Comparison of ENCODE assay signal across 21 cellular contexts in the genomic region with DNA sequence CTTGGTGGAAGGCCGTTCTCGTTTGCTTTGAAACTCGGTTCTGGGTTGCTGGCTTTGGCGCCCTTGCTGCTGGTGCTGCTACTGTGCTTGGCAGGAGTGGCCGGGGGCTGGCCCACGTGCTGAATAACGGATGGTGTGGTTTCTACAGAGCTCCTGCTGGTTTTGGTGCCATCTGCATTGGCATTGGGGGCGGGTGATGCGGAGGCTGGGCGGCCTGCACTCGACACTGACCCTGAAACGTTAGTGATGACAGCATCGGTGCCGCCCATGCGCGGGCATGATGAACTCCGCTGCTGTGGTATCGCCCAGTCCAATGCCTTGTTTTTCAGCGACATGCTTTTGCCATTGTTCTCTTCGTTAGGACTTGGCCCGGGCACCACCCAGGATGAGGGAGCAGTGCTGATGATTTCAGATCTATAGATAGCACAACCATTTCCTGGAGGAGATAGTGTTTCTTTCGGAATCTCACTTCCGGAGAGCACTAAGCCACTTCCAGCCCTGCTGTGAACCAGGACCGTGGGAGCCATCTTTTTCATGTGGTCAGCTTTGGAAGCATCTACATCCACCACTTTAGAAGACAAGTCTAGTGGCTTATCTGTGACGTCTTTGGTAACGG. TPM values are rescaled to one million over a fixed set of nuclear protein-coding genes. Genes with fewer than 3 reads are reported as not detected.
DNase-seq lines count a peak whose midpoint lies in the region; ATAC-seq, FAIRE-seq and TF ChIP-seq lines count a peak whose summit lies in the region.
"Had no signal": no experiment of that assay in that cellular context is flagged by ENCODE, and none has a peak within 500 bp of the region (broad histone marks: within the 10 kb centered on the region; RNA-seq: fewer than 3 reads in every experiment).

No MANE protein-coding gene starts in this region.

- BruUV-seq in Calu3 (replicated peaks; lab: Mats Ljungman, UMichigan) = TSS peak; percentile 19

- H3K9me3 ChIP-seq in gastrocnemius medialis (no peaks in the 10 kb centered on the region), aorta (ENCODE audit: control insufficient read depth, low read length) (no peaks in the 10 kb centered on the region)

- CTCF ChIA-PET in Calu3 (lab: Charles Lee) = no interaction called here

- in situ Hi-C loops in gastrocnemius medialis (cut with MboI; ENCODE audit: low sequenced_read_pairs in 4 of 4) = no loop called here

- TF ChIP-seq POLR2A in gastrocnemius medialis (IDR thresholded peaks at IDR 0.05) = no peak

- H3K27me3 ChIP-seq in bronchial epithelial cell (ENCODE audit: control insufficient read depth, insufficient read depth, low read length) (no peaks in the 10 kb centered on the region), gastrocnemius medialis (no peaks in the 10 kb centered on the region), aorta (ENCODE audit: control insufficient read depth in 1 of 2, insufficient read depth in 2 of 2, low read length in 1 of 2) (no peaks in the 10 kb centered on the region)
- H3K27me3 ChIP-seq: BLaER1 had no signal

- no peak for TF ChIP-seq CTCF in Calu3 (IDR thresholded peaks at IDR 0.05; ENCODE audit: unreplicated experiment)
- TF ChIP-seq CTCF in bronchial epithelial cell (IDR thresholded peaks at IDR 0.05; ENCODE audit: insufficient read depth, low read length, severe bottlenecking) = no peak
- no peak for TF ChIP-seq CTCF in gastrocnemius medialis (IDR thresholded peaks at IDR 0.05 in 4 of 5, conservative IDR thresholded peaks at IDR 0.05 in 1 of 5)

- H3K36me3 Mint-ChIP-seq in Calu3 (ENCODE audit: insufficient read depth, unreplicated experiment) = peaks cover 10% of the 10 kb centered on the region

- no peaks in the 10 kb centered on the region for H3K4me1 Mint-ChIP-seq in Calu3 (ENCODE audit: low read depth, unreplicated experiment)
- H3K4me1 Mint-ChIP-seq: CD14-positive monocyte had no signal

- peak; percentile 58 for FAIRE-seq in bronchial epithelial cell (lab: Jason Lieb, UNC)
- FAIRE-seq: GM12892, GM18507, H1, HepG2 had no signal

- ATAC-seq in gastrocnemius medialis = peak; percentile 85 to 97
- no peak for ATAC-seq in aorta (ENCODE audit: low FRiP score)
- ATAC-seq in GM18909 (IDR thresholded peaks at IDR 0.05; ENCODE audit: poor library complexity, unreplicated experiment) = no peak
- ATAC-seq: HepG2 had no signal

- intact Hi-C loops in Calu3 (cut with micrococcal nuclease; ENCODE audit: unreplicated experiment) = no loop called here
- intact Hi-C loops in gastrocnemius medialis (cut with DNase I; ENCODE audit: low total_unique reads) = no loop called here
- intact Hi-C loops in aorta (cut with DNase I) = no loop called here

- H3K4me1 ChIP-seq in gastrocnemius medialis (peaks cover 0 to 5% of the 10 kb centered on the region in 2 donors), aorta (ENCODE audit: control insufficient read depth in 1 of 2, insufficient read depth in 2 of 2, low read length in 2 of 2) (no peaks in the 10 kb centered on the region)

- H3K36me3 ChIP-seq in bronchial epithelial cell (ENCODE audit: control insufficient read depth, insufficient read depth, low read length) (peaks cover 12% of the 10 kb centered on the region), gastrocnemius medialis (peaks cover 0 to 7% of the 10 kb centered on the region in 2 donors), aorta (ENCODE audit: control insufficient read depth in 1 of 2, insufficient read depth in 2 of 2, low read length in 1 of 2) (peaks cover 0 to 5% of the 10 kb centered on the region in 2 donors)

- H3K9me3 Mint-ChIP-seq in Calu3 (ENCODE audit: low read depth, unreplicated experiment) = no peaks in the 10 kb centered on the region
- H3K9me3 Mint-ChIP-seq: IgD-negative memory B cell had no signal

- H3K27me3 Mint-ChIP-seq in Calu3 (ENCODE audit: unreplicated experiment) = no peaks in the 10 kb centered on the region
- H3K27me3 Mint-ChIP-seq: CD4-positive, alpha-beta memory T cell; IgD-negative memory B cell had no signal

- no peak overlapping the region for H3K27ac Mint-ChIP-seq in Calu3 (ENCODE audit: unreplicated experiment)

- WGBS in aorta, 2 donors = 80 to 84% methylated on average over 26 of the region's 26 CpGs

- H3K4me3 Mint-ChIP-seq in Calu3 (ENCODE audit: low read depth, unreplicated experiment) = no peak overlapping the region
- H3K4me3 Mint-ChIP-seq: CD14-positive monocyte, H9, IgD-negative memory B cell had no signal

- H3K4me3 ChIP-seq in bronchial epithelial cell (ENCODE audit: low read depth, low read length) = no peak overlapping the region
- H3K4me3 ChIP-seq in gastrocnemius medialis = no peak overlapping the region
- H3K4me3 ChIP-seq in aorta (ENCODE audit: low read length in 2 of 2) = no peak overlapping the region
- H3K4me3 ChIP-seq: BLaER1 had no signal

- DNase-seq in Calu3 (no peak), bronchial epithelial cell (ENCODE audit: low read depth) (no peak), gastrocnemius medialis (peak in 1 of 2 donors; percentile 43), aorta (peak; percentile 20 to 62), GM19240 (ENCODE audit: insufficient read length, low spot score) (no peak), T-helper 2 cell (no peak)
- DNase-seq: 8988T; CD4-positive, alpha-beta memory T cell; DMS 273 treated with DMSO at 0.1 percent for 48 hours; DMS53; DND-41; EL; H9 had no signal

- H3K27ac ChIP-seq in gastrocnemius medialis (peak overlapping the region; percentile 38 to 74 (median 62)), aorta (ENCODE audit: low read depth in 1 of 2, low read length in 2 of 2) (no peak overlapping the region)
- H3K27ac ChIP-seq: BLaER1 had no signal

RNA-seq across cellular contexts. Expression of gene BCOR, which starts 24.2 kb away (rescaled TPM):
- total RNA-seq in Calu3 (2022) (20.6 and 21.1 TPM in 2 replicates), bronchial epithelial cell (6.1 and 10.4 TPM in 2 replicates), gastrocnemius medialis (10 to 100 TPM in 3 of 4 donors, 1 to 10 TPM in 1; 6.5 to 43.8 (median 18.4) TPM), aorta (10 to 100 TPM; 22.6 to 46.7 TPM)
- polyA plus RNA-seq in aorta = 10 to 100 TPM in 1 of 2 donors, 1 to 10 TPM in 1; 8.3 to 12.2 TPM

Comparison
In these comparisons a context has a peak if more than half of its experiments do, and no peak if none do; other contexts are left out.
1. DNase-seq: peak in aorta (2 of 2); none in Calu3 (single experiment), bronchial epithelial cell (single experiment), GM19240 (single experiment) and T-helper 2 cell (0 of 5).
2. ATAC-seq: peak in gastrocnemius medialis (2 of 2); none in aorta (single experiment) and GM18909 (single experiment).
3. H3K27ac ChIP-seq: peak in gastrocnemius medialis (4 of 4); none in aorta (0 of 2).